In the genomic region with DNA sequence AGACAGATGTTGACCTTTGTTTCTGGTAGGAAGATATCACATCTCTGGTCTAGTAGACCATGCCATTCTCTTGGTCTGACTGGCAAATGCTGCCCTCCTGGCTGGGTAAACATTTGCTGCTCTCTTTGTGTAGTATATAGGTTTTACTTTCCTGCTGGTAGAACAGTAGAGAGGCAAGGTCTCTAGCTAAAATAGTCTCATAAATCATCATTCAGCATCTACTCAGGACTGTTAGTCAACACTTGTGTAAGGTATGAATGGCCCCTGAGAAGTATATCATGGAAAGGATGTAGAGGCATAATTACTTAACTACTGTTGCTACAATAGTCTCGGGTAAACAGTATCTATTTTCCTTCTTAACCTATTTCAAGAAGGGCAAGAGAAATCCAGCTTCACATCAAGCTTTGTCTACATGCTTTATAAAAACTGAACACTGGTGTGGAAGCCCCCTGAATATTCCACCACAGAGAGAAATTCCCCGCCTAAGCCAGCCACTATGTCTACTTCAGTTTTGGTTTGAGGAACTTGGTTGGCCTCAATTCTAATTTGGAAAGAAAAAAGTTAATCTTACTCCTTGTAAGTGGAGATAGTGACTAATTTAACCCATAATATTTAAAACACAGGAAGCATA, we compare ENCODE assay signal across 8 cellular contexts. TPM values are rescaled to one million over a fixed set of nuclear protein-coding genes. Genes with fewer than 3 reads are reported as not detected.
DNase-seq lines count a peak whose midpoint lies in the region; ATAC-seq and TF ChIP-seq lines count a peak whose summit lies in the region.

No MANE protein-coding gene starts in this region.

- peaks cover 4 to 8% of the 10 kb centered on the region in 2 donors for H3K4me1 Mint-ChIP-seq in effector memory CD8-positive, alpha-beta T cell (ENCODE audit: low read depth in 2 of 2)

- intact Hi-C loops in colonic mucosa (cut with DNase I), result no loop called here

- peak overlapping the region; percentile 21 to 57 for H3K4me3 Mint-ChIP-seq in effector memory CD8-positive, alpha-beta T cell

- no peak overlapping the region for H3K27ac ChIP-seq in colonic mucosa

- no peak for TF ChIP-seq CTCF in colonic mucosa (IDR thresholded peaks at IDR 0.05)

- peak overlapping the region; percentile 57 to 80 for H3K27ac Mint-ChIP-seq in effector memory CD8-positive, alpha-beta T cell

- H3K27me3 Mint-ChIP-seq in effector memory CD8-positive, alpha-beta T cell, result no peaks in the 10 kb centered on the region

- ATAC-seq in GM18907 (IDR thresholded peaks at IDR 0.05; ENCODE audit: unreplicated experiment), result peak; percentile 66
- ATAC-seq in HG02798 (IDR thresholded peaks at IDR 0.05; ENCODE audit: poor library complexity, unreplicated experiment), result peak; percentile 52
- peak; percentile 87 for ATAC-seq in effector memory CD8-positive, alpha-beta T cell (replicated peaks)

- H3K27me3 ChIP-seq in colonic mucosa, result no peaks in the 10 kb centered on the region

- H3K9me3 ChIP-seq in colonic mucosa, result no peaks in the 10 kb centered on the region

- no peaks in the 10 kb centered on the region for H3K4me1 ChIP-seq in colonic mucosa

- DNase-seq in NCI-H2029 treated with DMSO at 0.1 percent for 48 hours (lab: John Stamatoyannopoulos, UW) (peak; percentile 75), globus pallidus (ENCODE audit: low spot score) (no peak), mesenteric fat pad (ENCODE audit: low spot score) (no peak), colonic mucosa (no peak), NCI-H1694 (lab: John Stamatoyannopoulos, UW) (no peak)
- DNase-seq in effector memory CD8-positive, alpha-beta T cell, result no peak

- no peak overlapping the region for H3K4me3 ChIP-seq in colonic mucosa

- H3K36me3 ChIP-seq in colonic mucosa, result no peaks in the 10 kb centered on the region

- H3K9ac ChIP-seq in colonic mucosa (ENCODE audit: low read depth in 2 of 2, low read length in 2 of 2), result no peak overlapping the region

- no peaks in the 10 kb centered on the region for H3K36me3 Mint-ChIP-seq in effector memory CD8-positive, alpha-beta T cell (ENCODE audit: insufficient read depth)

- H3K9me3 Mint-ChIP-seq in effector memory CD8-positive, alpha-beta T cell, result no peaks in the 10 kb centered on the region

RNA-seq across cellular contexts. Expression of a gene that starts 18.4 kb away (rescaled TPM):
- 238 TPM for total RNA-seq in mesenteric fat pad
- total RNA-seq in colonic mucosa, result 10 to 100 TPM; 41.2 to 42.6 TPM
